In the genomic region with DNA sequence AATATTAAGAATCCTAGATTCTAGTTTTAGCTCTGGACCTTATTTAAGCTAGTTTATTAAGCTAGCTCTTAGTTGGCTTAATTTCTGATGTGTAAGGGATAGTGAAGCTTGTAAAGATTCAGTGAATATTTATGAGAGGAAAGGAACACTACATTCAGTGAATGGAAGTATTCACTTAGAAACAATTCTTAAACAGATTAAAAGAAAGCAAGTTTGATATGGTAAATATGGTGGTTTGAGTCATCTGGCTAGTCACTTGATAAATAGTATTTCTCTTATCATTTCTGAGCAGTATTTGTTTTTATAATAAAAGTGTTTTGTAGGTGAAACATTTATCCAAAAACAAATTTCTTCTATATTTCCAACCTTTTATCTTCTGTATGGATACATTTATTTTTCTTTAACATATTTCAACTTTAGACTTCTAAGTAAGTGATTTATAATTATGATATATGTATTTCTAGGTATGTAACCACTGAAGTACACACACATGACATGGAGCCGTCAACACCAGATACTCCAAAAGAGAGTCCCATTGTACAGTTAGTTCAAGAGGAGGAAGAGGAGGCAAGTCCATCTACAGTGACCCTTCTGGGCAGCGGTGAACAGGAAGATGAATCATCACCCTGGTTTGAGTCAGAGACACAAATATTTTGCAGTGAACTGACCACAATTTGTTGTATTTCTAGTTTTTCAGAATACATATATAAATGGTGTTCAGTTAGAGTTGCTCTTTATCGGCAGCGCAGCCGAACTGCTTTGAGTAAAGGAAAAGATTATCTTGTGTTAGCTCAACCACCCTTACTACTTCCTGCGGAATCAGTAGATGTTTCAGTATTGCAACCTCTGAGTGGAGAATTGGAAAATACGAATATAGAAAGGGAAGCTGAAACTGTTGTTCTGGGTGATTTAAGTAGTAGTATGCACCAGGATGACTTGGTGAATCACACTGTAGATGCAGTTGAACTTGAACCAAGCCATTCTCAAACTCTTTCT, we compare ENCODE assay signal across 1 cellular context.
TF ChIP-seq lines count a peak whose summit lies in the region.

No MANE protein-coding gene starts in this region.

TF ChIP-seq in K562, 482 proteins besides CTCF, POLR2A, EP300 and RAD21 (continued from another document and continues in another):
- TF ChIP-seq, protein P1, sequence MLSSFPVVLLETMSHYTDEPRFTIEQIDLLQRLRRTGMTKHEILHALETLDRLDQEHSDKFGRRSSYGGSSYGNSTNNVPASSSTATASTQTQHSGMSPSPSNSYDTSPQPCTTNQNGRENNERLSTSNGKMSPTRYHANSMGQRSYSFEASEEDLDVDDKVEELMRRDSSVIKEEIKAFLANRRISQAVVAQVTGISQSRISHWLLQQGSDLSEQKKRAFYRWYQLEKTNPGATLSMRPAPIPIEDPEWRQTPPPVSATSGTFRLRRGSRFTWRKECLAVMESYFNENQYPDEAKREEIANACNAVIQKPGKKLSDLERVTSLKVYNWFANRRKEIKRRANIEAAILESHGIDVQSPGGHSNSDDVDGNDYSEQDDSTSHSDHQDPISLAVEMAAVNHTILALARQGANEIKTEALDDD (IDR thresholded peaks at IDR 0.05), result peak; percentile 89; the same call in 1 of the 2 replicates
- peak; percentile 62 for TF ChIP-seq TCF3 (CRISPR knock-in tag; IDR thresholded peaks at IDR 0.05)
- TF ChIP-seq CBFA2T3 (IDR thresholded peaks at IDR 0.05), result peak; percentile 14; the same call in 1 of the 2 replicates
- TF ChIP-seq RBM39 (optimal IDR thresholded peaks at IDR 0.05; ENCODE audit: low read depth, low read length), result no peak
- TF ChIP-seq, protein P2, sequence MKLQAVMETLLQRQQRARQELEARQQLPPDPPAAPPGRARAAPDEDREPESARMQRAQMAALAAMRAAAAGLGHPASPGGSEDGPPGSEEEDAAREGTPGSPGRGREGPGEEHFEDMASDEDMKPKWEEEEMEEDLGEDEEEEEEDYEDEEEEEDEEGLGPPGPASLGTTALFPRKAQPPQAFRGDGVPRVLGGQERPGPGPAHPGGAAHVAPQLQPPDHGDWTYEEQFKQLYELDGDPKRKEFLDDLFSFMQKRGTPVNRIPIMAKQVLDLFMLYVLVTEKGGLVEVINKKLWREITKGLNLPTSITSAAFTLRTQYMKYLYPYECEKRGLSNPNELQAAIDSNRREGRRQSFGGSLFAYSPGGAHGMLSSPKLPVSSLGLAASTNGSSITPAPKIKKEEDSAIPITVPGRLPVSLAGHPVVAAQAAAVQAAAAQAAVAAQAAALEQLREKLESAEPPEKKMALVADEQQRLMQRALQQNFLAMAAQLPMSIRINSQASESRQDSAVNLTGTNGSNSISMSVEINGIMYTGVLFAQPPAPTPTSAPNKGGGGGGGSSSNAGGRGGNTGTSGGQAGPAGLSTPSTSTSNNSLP (IDR thresholded peaks at IDR 0.05; ENCODE audit: borderline replicate concordance, low read depth, low read length), result no peak
- TF ChIP-seq MEIS2 (IDR thresholded peaks at IDR 0.05; ENCODE audit: partially characterized antibody), result peak; percentile 42
- TF ChIP-seq, protein P3, sequence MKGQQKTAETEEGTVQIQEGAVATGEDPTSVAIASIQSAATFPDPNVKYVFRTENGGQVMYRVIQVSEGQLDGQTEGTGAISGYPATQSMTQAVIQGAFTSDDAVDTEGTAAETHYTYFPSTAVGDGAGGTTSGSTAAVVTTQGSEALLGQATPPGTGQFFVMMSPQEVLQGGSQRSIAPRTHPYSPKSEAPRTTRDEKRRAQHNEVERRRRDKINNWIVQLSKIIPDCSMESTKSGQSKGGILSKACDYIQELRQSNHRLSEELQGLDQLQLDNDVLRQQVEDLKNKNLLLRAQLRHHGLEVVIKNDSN (CRISPR knock-in tag; IDR thresholded peaks at IDR 0.05), result no peak
- TF ChIP-seq, protein P4, sequence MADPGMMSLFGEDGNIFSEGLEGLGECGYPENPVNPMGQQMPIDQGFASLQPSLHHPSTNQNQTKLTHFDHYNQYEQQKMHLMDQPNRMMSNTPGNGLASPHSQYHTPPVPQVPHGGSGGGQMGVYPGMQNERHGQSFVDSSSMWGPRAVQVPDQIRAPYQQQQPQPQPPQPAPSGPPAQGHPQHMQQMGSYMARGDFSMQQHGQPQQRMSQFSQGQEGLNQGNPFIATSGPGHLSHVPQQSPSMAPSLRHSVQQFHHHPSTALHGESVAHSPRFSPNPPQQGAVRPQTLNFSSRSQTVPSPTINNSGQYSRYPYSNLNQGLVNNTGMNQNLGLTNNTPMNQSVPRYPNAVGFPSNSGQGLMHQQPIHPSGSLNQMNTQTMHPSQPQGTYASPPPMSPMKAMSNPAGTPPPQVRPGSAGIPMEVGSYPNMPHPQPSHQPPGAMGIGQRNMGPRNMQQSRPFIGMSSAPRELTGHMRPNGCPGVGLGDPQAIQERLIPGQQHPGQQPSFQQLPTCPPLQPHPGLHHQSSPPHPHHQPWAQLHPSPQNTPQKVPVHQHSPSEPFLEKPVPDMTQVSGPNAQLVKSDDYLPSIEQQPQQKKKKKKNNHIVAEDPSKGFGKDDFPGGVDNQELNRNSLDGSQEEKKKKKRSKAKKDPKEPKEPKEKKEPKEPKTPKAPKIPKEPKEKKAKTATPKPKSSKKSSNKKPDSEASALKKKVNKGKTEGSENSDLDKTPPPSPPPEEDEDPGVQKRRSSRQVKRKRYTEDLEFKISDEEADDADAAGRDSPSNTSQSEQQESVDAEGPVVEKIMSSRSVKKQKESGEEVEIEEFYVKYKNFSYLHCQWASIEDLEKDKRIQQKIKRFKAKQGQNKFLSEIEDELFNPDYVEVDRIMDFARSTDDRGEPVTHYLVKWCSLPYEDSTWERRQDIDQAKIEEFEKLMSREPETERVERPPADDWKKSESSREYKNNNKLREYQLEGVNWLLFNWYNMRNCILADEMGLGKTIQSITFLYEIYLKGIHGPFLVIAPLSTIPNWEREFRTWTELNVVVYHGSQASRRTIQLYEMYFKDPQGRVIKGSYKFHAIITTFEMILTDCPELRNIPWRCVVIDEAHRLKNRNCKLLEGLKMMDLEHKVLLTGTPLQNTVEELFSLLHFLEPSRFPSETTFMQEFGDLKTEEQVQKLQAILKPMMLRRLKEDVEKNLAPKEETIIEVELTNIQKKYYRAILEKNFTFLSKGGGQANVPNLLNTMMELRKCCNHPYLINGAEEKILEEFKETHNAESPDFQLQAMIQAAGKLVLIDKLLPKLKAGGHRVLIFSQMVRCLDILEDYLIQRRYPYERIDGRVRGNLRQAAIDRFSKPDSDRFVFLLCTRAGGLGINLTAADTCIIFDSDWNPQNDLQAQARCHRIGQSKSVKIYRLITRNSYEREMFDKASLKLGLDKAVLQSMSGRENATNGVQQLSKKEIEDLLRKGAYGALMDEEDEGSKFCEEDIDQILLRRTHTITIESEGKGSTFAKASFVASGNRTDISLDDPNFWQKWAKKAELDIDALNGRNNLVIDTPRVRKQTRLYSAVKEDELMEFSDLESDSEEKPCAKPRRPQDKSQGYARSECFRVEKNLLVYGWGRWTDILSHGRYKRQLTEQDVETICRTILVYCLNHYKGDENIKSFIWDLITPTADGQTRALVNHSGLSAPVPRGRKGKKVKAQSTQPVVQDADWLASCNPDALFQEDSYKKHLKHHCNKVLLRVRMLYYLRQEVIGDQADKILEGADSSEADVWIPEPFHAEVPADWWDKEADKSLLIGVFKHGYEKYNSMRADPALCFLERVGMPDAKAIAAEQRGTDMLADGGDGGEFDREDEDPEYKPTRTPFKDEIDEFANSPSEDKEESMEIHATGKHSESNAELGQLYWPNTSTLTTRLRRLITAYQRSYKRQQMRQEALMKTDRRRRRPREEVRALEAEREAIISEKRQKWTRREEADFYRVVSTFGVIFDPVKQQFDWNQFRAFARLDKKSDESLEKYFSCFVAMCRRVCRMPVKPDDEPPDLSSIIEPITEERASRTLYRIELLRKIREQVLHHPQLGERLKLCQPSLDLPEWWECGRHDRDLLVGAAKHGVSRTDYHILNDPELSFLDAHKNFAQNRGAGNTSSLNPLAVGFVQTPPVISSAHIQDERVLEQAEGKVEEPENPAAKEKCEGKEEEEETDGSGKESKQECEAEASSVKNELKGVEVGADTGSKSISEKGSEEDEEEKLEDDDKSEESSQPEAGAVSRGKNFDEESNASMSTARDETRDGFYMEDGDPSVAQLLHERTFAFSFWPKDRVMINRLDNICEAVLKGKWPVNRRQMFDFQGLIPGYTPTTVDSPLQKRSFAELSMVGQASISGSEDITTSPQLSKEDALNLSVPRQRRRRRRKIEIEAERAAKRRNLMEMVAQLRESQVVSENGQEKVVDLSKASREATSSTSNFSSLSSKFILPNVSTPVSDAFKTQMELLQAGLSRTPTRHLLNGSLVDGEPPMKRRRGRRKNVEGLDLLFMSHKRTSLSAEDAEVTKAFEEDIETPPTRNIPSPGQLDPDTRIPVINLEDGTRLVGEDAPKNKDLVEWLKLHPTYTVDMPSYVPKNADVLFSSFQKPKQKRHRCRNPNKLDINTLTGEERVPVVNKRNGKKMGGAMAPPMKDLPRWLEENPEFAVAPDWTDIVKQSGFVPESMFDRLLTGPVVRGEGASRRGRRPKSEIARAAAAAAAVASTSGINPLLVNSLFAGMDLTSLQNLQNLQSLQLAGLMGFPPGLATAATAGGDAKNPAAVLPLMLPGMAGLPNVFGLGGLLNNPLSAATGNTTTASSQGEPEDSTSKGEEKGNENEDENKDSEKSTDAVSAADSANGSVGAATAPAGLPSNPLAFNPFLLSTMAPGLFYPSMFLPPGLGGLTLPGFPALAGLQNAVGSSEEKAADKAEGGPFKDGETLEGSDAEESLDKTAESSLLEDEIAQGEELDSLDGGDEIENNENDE (IDR thresholded peaks at IDR 0.05; ENCODE audit: low read depth, low read length), result no peak
- TF ChIP-seq, protein P5, sequence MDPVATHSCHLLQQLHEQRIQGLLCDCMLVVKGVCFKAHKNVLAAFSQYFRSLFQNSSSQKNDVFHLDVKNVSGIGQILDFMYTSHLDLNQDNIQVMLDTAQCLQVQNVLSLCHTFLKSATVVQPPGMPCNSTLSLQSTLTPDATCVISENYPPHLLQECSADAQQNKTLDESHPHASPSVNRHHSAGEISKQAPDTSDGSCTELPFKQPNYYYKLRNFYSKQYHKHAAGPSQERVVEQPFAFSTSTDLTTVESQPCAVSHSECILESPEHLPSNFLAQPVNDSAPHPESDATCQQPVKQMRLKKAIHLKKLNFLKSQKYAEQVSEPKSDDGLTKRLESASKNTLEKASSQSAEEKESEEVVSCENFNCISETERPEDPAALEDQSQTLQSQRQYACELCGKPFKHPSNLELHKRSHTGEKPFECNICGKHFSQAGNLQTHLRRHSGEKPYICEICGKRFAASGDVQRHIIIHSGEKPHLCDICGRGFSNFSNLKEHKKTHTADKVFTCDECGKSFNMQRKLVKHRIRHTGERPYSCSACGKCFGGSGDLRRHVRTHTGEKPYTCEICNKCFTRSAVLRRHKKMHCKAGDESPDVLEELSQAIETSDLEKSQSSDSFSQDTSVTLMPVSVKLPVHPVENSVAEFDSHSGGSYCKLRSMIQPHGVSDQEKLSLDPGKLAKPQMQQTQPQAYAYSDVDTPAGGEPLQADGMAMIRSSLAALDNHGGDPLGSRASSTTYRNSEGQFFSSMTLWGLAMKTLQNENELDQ (CRISPR knock-in tag; IDR thresholded peaks at IDR 0.05; ENCODE audit: borderline replicate concordance), result no peak
- TF ChIP-seq TOE1 (IDR thresholded peaks at IDR 0.05; ENCODE audit: borderline replicate concordance), result no peak
- no peak for TF ChIP-seq TOE1 (CRISPR knock-in tag; IDR thresholded peaks at IDR 0.05; ENCODE audit: borderline replicate concordance, low read depth)
- 0 out of 2 replicates have a peak, but pooled peaks have one; percentile 10 for TF ChIP-seq GATAD2B (IDR thresholded peaks at IDR 0.05; ENCODE audit: borderline replicate concordance)
- TF ChIP-seq DMBX1 (CRISPR knock-in tag; IDR thresholded peaks at IDR 0.05; ENCODE audit: borderline replicate concordance), result 0 out of 2 replicates have a peak, but pooled peaks have one; percentile 10
- TF ChIP-seq NCOR1 (IDR thresholded peaks at IDR 0.05), result peak; percentile 13; the same call in 1 of the 2 replicates
- peak; percentile 79 for TF ChIP-seq SMARCA4 (IDR thresholded peaks at IDR 0.05)
- TF ChIP-seq NCOA1 (IDR thresholded peaks at IDR 0.05; ENCODE audit: low read depth), result no peak
- TF ChIP-seq EGR1 (conservative IDR thresholded peaks at IDR 0.05), result no peak
- TF ChIP-seq ZNF217 (CRISPR knock-in tag; IDR thresholded peaks at IDR 0.05), result no peak
- 0 out of 2 replicates have a peak, but pooled peaks have one; percentile 42 for TF ChIP-seq SMARCC2 (IDR thresholded peaks at IDR 0.05; ENCODE audit: low read depth)
- peak in 1 of 2 experiments; percentile 22; a peak in 1 of 3 replicates for TF ChIP-seq CBX3 (IDR thresholded peaks at IDR 0.05; ENCODE audit: borderline replicate concordance in 1 of 2, low read length in 2 of 2)
- TF ChIP-seq, protein P6, sequence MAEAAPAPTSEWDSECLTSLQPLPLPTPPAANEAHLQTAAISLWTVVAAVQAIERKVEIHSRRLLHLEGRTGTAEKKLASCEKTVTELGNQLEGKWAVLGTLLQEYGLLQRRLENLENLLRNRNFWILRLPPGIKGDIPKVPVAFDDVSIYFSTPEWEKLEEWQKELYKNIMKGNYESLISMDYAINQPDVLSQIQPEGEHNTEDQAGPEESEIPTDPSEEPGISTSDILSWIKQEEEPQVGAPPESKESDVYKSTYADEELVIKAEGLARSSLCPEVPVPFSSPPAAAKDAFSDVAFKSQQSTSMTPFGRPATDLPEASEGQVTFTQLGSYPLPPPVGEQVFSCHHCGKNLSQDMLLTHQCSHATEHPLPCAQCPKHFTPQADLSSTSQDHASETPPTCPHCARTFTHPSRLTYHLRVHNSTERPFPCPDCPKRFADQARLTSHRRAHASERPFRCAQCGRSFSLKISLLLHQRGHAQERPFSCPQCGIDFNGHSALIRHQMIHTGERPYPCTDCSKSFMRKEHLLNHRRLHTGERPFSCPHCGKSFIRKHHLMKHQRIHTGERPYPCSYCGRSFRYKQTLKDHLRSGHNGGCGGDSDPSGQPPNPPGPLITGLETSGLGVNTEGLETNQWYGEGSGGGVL (CRISPR knock-in tag; IDR thresholded peaks at IDR 0.05), result no peak
- 0 out of 2 replicates have a peak, but pooled peaks have one; percentile 27 for TF ChIP-seq TRIM28 (IDR thresholded peaks at IDR 0.05)
- TF ChIP-seq ADNP (tag; IDR thresholded peaks at IDR 0.05), result peak; percentile 53; the same call in 1 of the 2 replicates
- TF ChIP-seq, protein P7, sequence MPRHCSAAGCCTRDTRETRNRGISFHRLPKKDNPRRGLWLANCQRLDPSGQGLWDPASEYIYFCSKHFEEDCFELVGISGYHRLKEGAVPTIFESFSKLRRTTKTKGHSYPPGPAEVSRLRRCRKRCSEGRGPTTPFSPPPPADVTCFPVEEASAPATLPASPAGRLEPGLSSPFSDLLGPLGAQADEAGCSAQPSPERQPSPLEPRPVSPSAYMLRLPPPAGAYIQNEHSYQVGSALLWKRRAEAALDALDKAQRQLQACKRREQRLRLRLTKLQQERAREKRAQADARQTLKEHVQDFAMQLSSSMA (CRISPR knock-in tag; IDR thresholded peaks at IDR 0.05), result no peak
- TF ChIP-seq XRCC4 (IDR thresholded peaks at IDR 0.05; ENCODE audit: extremely low read depth, insufficient read depth, insufficient read length), result no peak
- TF ChIP-seq, protein P8, sequence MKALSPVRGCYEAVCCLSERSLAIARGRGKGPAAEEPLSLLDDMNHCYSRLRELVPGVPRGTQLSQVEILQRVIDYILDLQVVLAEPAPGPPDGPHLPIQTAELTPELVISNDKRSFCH (CRISPR knock-in tag; IDR thresholded peaks at IDR 0.05), result no peak
- TF ChIP-seq, protein P8 (tag; IDR thresholded peaks at IDR 0.05), result peak; percentile 79
- TF ChIP-seq CEBPG (CRISPR knock-in tag; IDR thresholded peaks at IDR 0.05), result no peak
- TF ChIP-seq CEBPG (tag; conservative IDR thresholded peaks at IDR 0.05 in 1 of 2, IDR thresholded peaks at IDR 0.05 in 1 of 2), result 0 out of 4 replicates have a peak, but pooled peaks of 1 of the 2 experiments have one; percentile 17
- TF ChIP-seq FOS (IDR thresholded peaks at IDR 0.05; ENCODE audit: extremely low read depth, insufficient read length), result peak; percentile 48
- no peak for TF ChIP-seq KLF6 (CRISPR knock-in tag; IDR thresholded peaks at IDR 0.05; ENCODE audit: borderline replicate concordance)
- peak; percentile 75 for TF ChIP-seq ETV5 (CRISPR knock-in tag; IDR thresholded peaks at IDR 0.05; ENCODE audit: low read depth)
- peak; percentile 68 for TF ChIP-seq ARID1B (IDR thresholded peaks at IDR 0.05)
- peak; percentile 69 for TF ChIP-seq GTF2E2 (tag; IDR thresholded peaks at IDR 0.05)
